ENCODE assay signal across 8 cellular contexts in the genomic region with DNA sequence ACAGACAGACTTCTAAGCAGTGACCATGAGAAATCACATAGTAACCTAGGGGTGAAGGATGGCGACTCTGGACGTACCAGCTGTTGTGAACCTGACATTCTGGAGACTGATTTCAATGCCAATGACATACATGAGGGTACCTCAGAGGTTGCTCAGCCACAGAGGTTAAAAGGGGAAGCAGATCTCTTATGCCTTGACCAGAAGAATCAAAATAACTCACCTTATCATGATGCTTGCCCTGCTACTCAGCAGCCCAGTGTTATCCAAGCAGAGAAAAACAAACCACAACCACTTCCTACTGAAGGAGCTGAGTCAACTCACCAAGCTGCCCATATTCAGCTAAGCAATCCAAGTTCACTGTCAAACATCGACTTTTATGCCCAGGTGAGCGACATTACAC. TPM values are rescaled to one million over a fixed set of nuclear protein-coding genes. Genes with fewer than 3 reads are reported as not detected.
DNase-seq lines count a peak whose midpoint lies in the region; ATAC-seq and TF ChIP-seq lines count a peak whose summit lies in the region.

No MANE protein-coding gene starts in this region.

- intact Hi-C loops in head of caudate nucleus (cut with DNase I) (no loop called here), upper lobe of right lung (cut with DNase I) (no loop called here)

- H3K4me3 ChIP-seq in GM12865 (ENCODE audit: low read depth, low read length), result no peak overlapping the region
- H3K4me3 ChIP-seq in brain microvascular endothelial cell (ENCODE audit: low read depth, low read length), result no peak overlapping the region
- H3K4me3 ChIP-seq in upper lobe of right lung, result no peak overlapping the region
- H3K4me3 ChIP-seq in MG63, result no peak overlapping the region

- TF ChIP-seq CTCF in GM12865 (IDR thresholded peaks at IDR 0.05; ENCODE audit: insufficient read depth, low read depth, low read length, missing control alignments), result no peak
- no peak for TF ChIP-seq CTCF in brain microvascular endothelial cell (IDR thresholded peaks at IDR 0.05; ENCODE audit: low read depth, low read length, missing control alignments)
- TF ChIP-seq CTCF in upper lobe of right lung (IDR thresholded peaks at IDR 0.05), result no peak

- DNase-seq in GM12865 (ENCODE audit: low read depth) (peak; percentile 74), HK-2 (ENCODE audit: unreplicated experiment) (peak; percentile 19), brain microvascular endothelial cell (peak; percentile 70), foreskin melanocyte (no peak), head of caudate nucleus (no peak), upper lobe of right lung (no peak), MG63 (no peak)

- ATAC-seq in GM21529 (IDR thresholded peaks at IDR 0.05; ENCODE audit: unreplicated experiment) (peak; percentile 80), upper lobe of right lung (no peak)

- no peaks in the 10 kb centered on the region for H3K36me3 ChIP-seq in brain microvascular endothelial cell (replicated peaks)
- H3K36me3 ChIP-seq in upper lobe of right lung, result no peaks in the 10 kb centered on the region
- H3K36me3 ChIP-seq in MG63, result no peaks in the 10 kb centered on the region

- no peaks in the 10 kb centered on the region for H3K27me3 ChIP-seq in brain microvascular endothelial cell (replicated peaks)
- H3K27me3 ChIP-seq in upper lobe of right lung, result no peaks in the 10 kb centered on the region
- no peaks in the 10 kb centered on the region for H3K27me3 ChIP-seq in MG63

- no peak overlapping the region for H3K27ac ChIP-seq in brain microvascular endothelial cell
- no peak overlapping the region for H3K27ac ChIP-seq in upper lobe of right lung

- H3K4me1 ChIP-seq in upper lobe of right lung, result peaks cover 4% of the 10 kb centered on the region

- H3K9me3 ChIP-seq in upper lobe of right lung (no peaks in the 10 kb centered on the region), MG63 (no peaks in the 10 kb centered on the region)

- in situ Hi-C loops in brain microvascular endothelial cell (cut with HindIII; ENCODE audit: low pct_ligation_motif_present, low sequenced_read_pairs), result no loop called here

RNA-seq across cellular contexts. Expression of gene CCDC152, which starts 38.0 kb away (rescaled TPM):
- total RNA-seq in upper lobe of right lung, result 0.78 TPM
- 2.5 and 3.4 TPM in 2 replicates for total RNA-seq in MG63 (2014; rRNA removed; shearing (Covaris generic); ENCODE audit: low replicate concordance)

Comparison
In these comparisons a context has a peak if more than half of its experiments do, and no peak if none do; other contexts are left out.
1. DNase-seq: peak in GM12865 (single experiment), HK-2 (single experiment) and brain microvascular endothelial cell (single experiment); none in foreskin melanocyte (single experiment), head of caudate nucleus (0 of 42), upper lobe of right lung (single experiment) and MG63 (single experiment).